In genomic region chr17:1376061-1376460, GRCh38 we compare ENCODE assay signal across 9 cellular contexts. TPM values are rescaled to one million over a fixed set of nuclear protein-coding genes. Genes with fewer than 3 reads are reported as not detected.
DNase-seq lines count a peak whose midpoint lies in the region; ATAC-seq and TF ChIP-seq lines count a peak whose summit lies in the region.
"Had no signal": no experiment of that assay in that cellular context is flagged by ENCODE, and none has a peak within 500 bp of the region (broad histone marks: within the 10 kb centered on the region; RNA-seq: fewer than 3 reads in every experiment).

No MANE protein-coding gene starts in this region.

- H3K9ac ChIP-seq in PC-3 (ENCODE audit: low read length), result no peak overlapping the region

- CTCF ChIA-PET in CD4-positive, alpha-beta memory T cell (lab: Charles Lee; ENCODE audit: partially characterized antibody), result interaction anchor here (1.7 to 2.2 kb wide), 4 partner anchors 11 to 116 kb away, joined by 5 to 22 read pairs (median 6); no protein-coding TSS in a partner anchor
- CTCF ChIA-PET in GM10248 (lab: Yijun Ruan, JAX), result interaction anchor here (1.0 to 6.4 kb wide), 7 partner anchors 10 to 140 kb away, joined by 4 to 100 read pairs (median 8); partner anchors contain the start of gene INPP5K
- CTCF ChIA-PET in PC-3 (lab: Charles Lee), result no interaction called here

- H3K9me3 ChIP-seq in CD4-positive, alpha-beta memory T cell (ENCODE audit: control insufficient read depth in 1 of 2, low read length in 2 of 2), result no peaks in the 10 kb centered on the region
- no peaks in the 10 kb centered on the region for H3K9me3 ChIP-seq in psoas muscle
- H3K9me3 ChIP-seq in PC-3 (ENCODE audit: low read length), result no peaks in the 10 kb centered on the region

- peaks cover 7 to 28% of the 10 kb centered on the region in 2 donors for H3K36me3 Mint-ChIP-seq in CD4-positive, alpha-beta memory T cell
- H3K36me3 Mint-ChIP-seq in IgD-negative memory B cell (no peaks in the 10 kb centered on the region), brain (peaks cover 72% of the 10 kb centered on the region)

- no TSS peak for BruUV-seq in PC-3 (replicated peaks; lab: Mats Ljungman, UMichigan)

- no peak for DNase-seq in CD4-positive, alpha-beta memory T cell
- DNase-seq in psoas muscle, result no peak
- no peak for DNase-seq in GM10248 (ENCODE audit: extremely low spot score)
- DNase-seq in PC-3, result no peak
- DNase-seq: NCI-H1694 had no signal

- H3K9me2 ChIP-seq in PC-3 (replicated peaks; ENCODE audit: low read length), result no peaks in the 10 kb centered on the region

- no peak overlapping the region for H3K4me3 ChIP-seq in CD4-positive, alpha-beta memory T cell (ENCODE audit: low read length in 2 of 2)
- peak overlapping the region; percentile 3 for H3K4me3 ChIP-seq in psoas muscle
- H3K4me3 ChIP-seq in PC-3 (ENCODE audit: low read length), result no peak overlapping the region

- 42 to 59% (median 50%) methylated on average over 5 of the region's 5 CpGs for WGBS in psoas muscle, 3 donors

- H4K20me1 ChIP-seq in PC-3 (ENCODE audit: low read length), result peaks cover 98% of the 10 kb centered on the region

- no peak overlapping the region for H3K4me2 ChIP-seq in PC-3 (ENCODE audit: low read length)

- H3K27ac Mint-ChIP-seq in CD4-positive, alpha-beta memory T cell, result peak overlapping the region; percentile 84 to 96 (median 92)
- H3K27ac Mint-ChIP-seq in IgD-negative memory B cell (peak overlapping the region; percentile 36 to 90 (median 52)), brain (peak overlapping the region in 4 of 5 experiments; percentile 40 to 85 (median 74))

- H3K79me2 ChIP-seq in PC-3 (ENCODE audit: low read length), result peaks cover 100% of the 10 kb centered on the region

- ATAC-seq in psoas muscle, result no peak
- ATAC-seq in HG03097 (IDR thresholded peaks at IDR 0.05; ENCODE audit: low FRiP score, unreplicated experiment), result no peak
- ATAC-seq in GM21825 (IDR thresholded peaks at IDR 0.05; ENCODE audit: unreplicated experiment), result no peak
- ATAC-seq in PC-3, result no peak

- no peaks in the 10 kb centered on the region for H3F3A ChIP-seq in PC-3 (ENCODE audit: low read length, unreplicated experiment)

- no peak overlapping the region for H2AFZ ChIP-seq in PC-3 (ENCODE audit: low read length)

- no peaks in the 10 kb centered on the region for H3K27me3 Mint-ChIP-seq in CD4-positive, alpha-beta memory T cell
- H3K27me3 Mint-ChIP-seq in IgD-negative memory B cell (peaks cover 1% of the 10 kb centered on the region), brain (no peaks in the 10 kb centered on the region)

- intact Hi-C loops in CD4-positive, alpha-beta memory T cell (cut with micrococcal nuclease), result no loop called here
- intact Hi-C loops in psoas muscle (cut with DNase I), result no loop called here
- intact Hi-C loops in PC-3 (cut with micrococcal nuclease), result no loop called here

- no peaks in the 10 kb centered on the region for H3K36me3 ChIP-seq in CD4-positive, alpha-beta memory T cell (ENCODE audit: insufficient read depth, low read length)
- peaks cover 0 to 11% of the 10 kb centered on the region in 2 donors for H3K36me3 ChIP-seq in psoas muscle (ENCODE audit: insufficient read depth in 1 of 2, low read depth in 1 of 2)
- H3K36me3 ChIP-seq in PC-3 (ENCODE audit: low read depth, low read length), result peaks cover 7% of the 10 kb centered on the region; the same call in 1 of the 2 replicates

- peaks cover 94% of the 10 kb centered on the region for H3K4me1 ChIP-seq in CD4-positive, alpha-beta memory T cell (ENCODE audit: insufficient read depth, low read length)
- peaks cover 95% of the 10 kb centered on the region for H3K4me1 ChIP-seq in psoas muscle
- peaks cover 4% of the 10 kb centered on the region; the same call in 1 of the 2 replicates for H3K4me1 ChIP-seq in PC-3 (ENCODE audit: insufficient read depth, low read length)

- peaks cover 52 to 97% (median 75%) of the 10 kb centered on the region in 4 donors for H3K4me1 Mint-ChIP-seq in CD4-positive, alpha-beta memory T cell
- H3K4me1 Mint-ChIP-seq in IgD-negative memory B cell (peaks cover 52 to 76% (median 60%) of the 10 kb centered on the region in 3 donors), brain (peaks cover 79% of the 10 kb centered on the region)

- no peaks in the 10 kb centered on the region for H3K27me3 ChIP-seq in CD4-positive, alpha-beta memory T cell (ENCODE audit: insufficient read depth, low read length)
- H3K27me3 ChIP-seq in psoas muscle (ENCODE audit: insufficient read depth in 3 of 3, low read length in 2 of 3), result no peaks in the 10 kb centered on the region
- H3K27me3 ChIP-seq in PC-3 (ENCODE audit: low read length), result no peaks in the 10 kb centered on the region

- TF ChIP-seq CTCF in brain (conservative IDR thresholded peaks at IDR 0.05) (no peak), psoas muscle (IDR thresholded peaks at IDR 0.05) (no peak), GM10248 (IDR thresholded peaks at IDR 0.05; ENCODE audit: control extremely low read depth, extremely low read depth, low read depth, missing control alignments) (no peak), PC-3 (conservative IDR thresholded peaks at IDR 0.05; ENCODE audit: low read depth, low read length) (no peak)

- peak overlapping the region in 7 of 8 donors; percentile 66 to 90 (median 76) for H3K4me3 Mint-ChIP-seq in CD4-positive, alpha-beta memory T cell
- H3K4me3 Mint-ChIP-seq in IgD-negative memory B cell, result peak overlapping the region in 3 of 4 donors; percentile 3 to 60 (median 51)
- peak overlapping the region; percentile 7 to 66 (median 39) for H3K4me3 Mint-ChIP-seq in brain

- no peaks in the 10 kb centered on the region for H3K9me3 Mint-ChIP-seq in CD4-positive, alpha-beta memory T cell
- H3K9me3 Mint-ChIP-seq in IgD-negative memory B cell (no peaks in the 10 kb centered on the region), brain (no peaks in the 10 kb centered on the region)

- H3K27ac ChIP-seq in CD4-positive, alpha-beta memory T cell (ENCODE audit: low read depth, low read length), result peak overlapping the region; percentile 40
- H3K27ac ChIP-seq in psoas muscle, result no peak overlapping the region
- no peak overlapping the region for H3K27ac ChIP-seq in PC-3 (ENCODE audit: low read length)

- POLR2A ChIA-PET in CD4-positive, alpha-beta memory T cell (lab: Charles Lee; ENCODE audit: partially characterized antibody), result interaction anchor here (1.0 to 1.5 kb wide), 3 partner anchors 11 to 87 kb away, joined by 4 read pairs; no protein-coding TSS in a partner anchor
- POLR2A ChIA-PET in GM10248 (lab: Yijun Ruan, JAX), result interaction anchor here (0.6 to 1.4 kb wide), 3 partner anchors 10 to 1026 kb away, joined by 3 to 5 read pairs (median 4); no protein-coding TSS in a partner anchor
- POLR2A ChIA-PET in PC-3 (lab: Charles Lee; ENCODE audit: unreplicated experiment), result no interaction called here

RNA-seq across cellular contexts. Expression of gene YWHAE, which starts 24.0 kb away (rescaled TPM):
- total RNA-seq in CD4-positive, alpha-beta memory T cell, result 100 to 1,000 TPM; 142 to 143 TPM
- 10 to 100 TPM; 54.1 to 56.4 TPM for polyA plus RNA-seq in CD4-positive, alpha-beta memory T cell
- polyA plus RNA-seq in IgD-negative memory B cell (54.4 TPM), brain (ENCODE audit: insufficient read depth, low read depth, low replicate concordance) (1,200 TPM), psoas muscle (100 to 1,000 TPM; 655 to 927 (median 670) TPM)
- total RNA-seq in psoas muscle (100 to 1,000 TPM; 641 to 874 (median 838) TPM), PC-3 (2014; rRNA removed) (210 and 342 TPM in 2 replicates)

Comparison
In these comparisons a context has a peak if more than half of its experiments do, and no peak if none do; other contexts are left out.
1. RNA of gene YWHAE, which starts 24.0 kb away (polyA plus RNA-seq): 1,200 TPM in brain (single experiment) and 655 to 927 TPM in psoas muscle; 54.1 to 56.4 TPM in CD4-positive, alpha-beta memory T cell and 54.4 TPM in IgD-negative memory B cell (single experiment); every median in the first group is over 10 times any median in the second.
2. Peak in every context shown above with its lines, with median percentiles within 50 percentile points of each other: H3K27ac Mint-ChIP-seq and H3K4me3 Mint-ChIP-seq.